10 cellular contexts compared by ENCODE assay signal in the genomic region with DNA sequence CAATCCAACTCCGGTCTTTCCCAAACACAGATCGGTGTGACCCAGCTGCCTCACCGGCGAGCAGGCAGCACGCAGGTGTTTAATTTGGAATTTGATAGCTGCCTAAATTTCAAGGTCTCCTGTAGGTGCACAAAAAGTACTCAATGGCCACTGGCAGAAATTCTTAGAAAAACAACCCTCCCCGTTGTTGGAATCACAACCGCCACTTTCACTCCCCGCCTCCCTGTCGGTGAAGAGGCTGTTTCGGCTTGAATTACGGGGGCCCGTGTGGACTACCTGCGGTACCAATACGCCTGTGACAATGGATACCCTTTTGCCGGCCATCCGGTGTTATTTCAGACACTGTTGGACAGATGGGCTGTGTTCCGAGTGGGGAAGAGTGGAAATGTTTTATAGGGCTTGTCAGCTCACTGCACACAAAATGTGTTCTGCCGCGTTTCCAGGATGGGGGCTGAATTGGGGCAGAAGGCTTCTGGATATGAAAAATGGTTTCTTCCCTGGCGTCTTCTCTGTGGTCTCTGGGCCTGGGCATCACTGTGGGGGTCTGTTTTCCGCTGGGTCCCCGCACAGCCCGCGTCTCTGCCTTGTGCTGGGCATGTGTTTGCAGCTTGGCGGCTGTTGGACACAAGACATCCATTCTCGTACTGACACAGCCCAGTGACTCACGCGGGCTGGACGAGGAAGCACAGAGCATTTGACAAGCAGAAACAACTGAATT. TPM values are rescaled to one million over a fixed set of nuclear protein-coding genes. Genes with fewer than 3 reads are reported as not detected.
DNase-seq lines count a peak whose midpoint lies in the region; ATAC-seq and TF ChIP-seq lines count a peak whose summit lies in the region.
"Had no signal": no experiment of that assay in that cellular context is flagged by ENCODE, and none has a peak within 500 bp of the region (broad histone marks: within the 10 kb centered on the region; RNA-seq: fewer than 3 reads in every experiment).

No MANE protein-coding gene starts in this region.

- WGBS in lung, 2 donors = 61 to 73% methylated on average over 29 of the region's 29 CpGs

- H3K4me1 Mint-ChIP-seq in naive thymus-derived CD4-positive, alpha-beta T cell = peaks cover 0 to 5% (median 0%) of the 10 kb centered on the region in 7 donors
- no peaks in the 10 kb centered on the region for H3K4me1 Mint-ChIP-seq in natural killer cell

- no peak overlapping the region for H3K4me3 Mint-ChIP-seq in naive thymus-derived CD4-positive, alpha-beta T cell
- H3K4me3 Mint-ChIP-seq in natural killer cell = no peak overlapping the region

- H3K27ac ChIP-seq in AG04450 (ENCODE audit: low read depth, low read length) (no peak overlapping the region), lung (ENCODE audit: low read depth in 1 of 2, low read length in 1 of 2) (no peak overlapping the region), A673 (ENCODE audit: low read depth, low read length, poor library complexity, severe bottlenecking) (no peak overlapping the region)
- H3K27ac ChIP-seq in naive thymus-derived CD4-positive, alpha-beta T cell (ENCODE audit: low read depth, low read length) = no peak overlapping the region
- H3K27ac ChIP-seq: heart right ventricle had no signal

- TF ChIP-seq CTCF in AG04450 (IDR thresholded peaks at IDR 0.05; ENCODE audit: low read depth, low read length) (no peak), lung (IDR thresholded peaks at IDR 0.05; ENCODE audit: control extremely low read depth, extremely low read depth) (no peak), natural killer cell (IDR thresholded peaks at IDR 0.05) (no peak), A673 (conservative IDR thresholded peaks at IDR 0.05; ENCODE audit: low read depth, low read length) (no peak)

- DNase-seq in AG04450 (ENCODE audit: low read depth, low spot score) = no peak
- DNase-seq in NCI-H1105 (lab: John Stamatoyannopoulos, UW) = peak; percentile 43
- DNase-seq in adipocyte (ENCODE audit: low read depth) = no peak
- no peak for DNase-seq in lung (ENCODE audit: low spot score)
- no peak for DNase-seq in naive thymus-derived CD4-positive, alpha-beta T cell
- DNase-seq in natural killer cell = no peak
- no peak for DNase-seq in A673 (ENCODE audit: low spot score)
- DNase-seq: heart right ventricle had no signal

- H3K27me3 Mint-ChIP-seq in naive thymus-derived CD4-positive, alpha-beta T cell = peaks cover 15 to 45% (median 35%) of the 10 kb centered on the region in 5 donors
- H3K27me3 Mint-ChIP-seq in natural killer cell (ENCODE audit: low read depth in 2 of 2) = peaks cover 32 to 40% of the 10 kb centered on the region in 2 donors

- peaks cover 0 to 4% (median 3%) of the 10 kb centered on the region in 5 donors for H3K36me3 Mint-ChIP-seq in naive thymus-derived CD4-positive, alpha-beta T cell
- no peaks in the 10 kb centered on the region for H3K36me3 Mint-ChIP-seq in natural killer cell

- no peak overlapping the region for H3K27ac Mint-ChIP-seq in naive thymus-derived CD4-positive, alpha-beta T cell
- no peak overlapping the region for H3K27ac Mint-ChIP-seq in natural killer cell

- intact Hi-C loops in naive thymus-derived CD4-positive, alpha-beta T cell (cut with micrococcal nuclease) = no loop called here
- intact Hi-C loops in natural killer cell (cut with micrococcal nuclease) (no loop called here), A673 (cut with micrococcal nuclease; ENCODE audit: unreplicated experiment) (no loop called here)

- peaks cover 12% of the 10 kb centered on the region for H3K27me3 ChIP-seq in AG04450 (ENCODE audit: control insufficient read depth, insufficient read depth, low read length)
- peaks cover 44% of the 10 kb centered on the region for H3K27me3 ChIP-seq in adipocyte (replicated peaks; ENCODE audit: control insufficient read depth, insufficient read depth, low read length)
- H3K27me3 ChIP-seq in lung (ENCODE audit: control insufficient read depth, insufficient read depth) = no peaks in the 10 kb centered on the region
- no peaks in the 10 kb centered on the region for H3K27me3 ChIP-seq in naive thymus-derived CD4-positive, alpha-beta T cell (ENCODE audit: control insufficient read depth in 2 of 2, insufficient read depth in 2 of 2, low read length in 2 of 2)
- no peaks in the 10 kb centered on the region for H3K27me3 ChIP-seq in A673 (replicated peaks; ENCODE audit: insufficient read depth, low read depth, low read length, poor library complexity)

- H3K36me3 ChIP-seq in adipocyte (ENCODE audit: control insufficient read depth, insufficient read depth, low read length, severe bottlenecking) (no peaks in the 10 kb centered on the region), lung (ENCODE audit: control insufficient read depth in 2 of 2, insufficient read depth in 2 of 2, low read length in 2 of 2) (no peaks in the 10 kb centered on the region), A673 (ENCODE audit: insufficient read depth, low read length, poor library complexity, severe bottlenecking) (no peaks in the 10 kb centered on the region)
- H3K36me3 ChIP-seq in naive thymus-derived CD4-positive, alpha-beta T cell (ENCODE audit: control insufficient read depth in 2 of 3, insufficient read depth in 3 of 3, low read length in 3 of 3) = no peaks in the 10 kb centered on the region
- H3K36me3 ChIP-seq: heart right ventricle had no signal

- H3K4me1 ChIP-seq in adipocyte (ENCODE audit: control insufficient read depth, insufficient read depth, low read length) = peaks cover 6% of the 10 kb centered on the region
- H3K4me1 ChIP-seq in lung (ENCODE audit: control insufficient read depth in 2 of 2, insufficient read depth in 2 of 2, low read length in 2 of 2) = peaks cover 0 to 6% of the 10 kb centered on the region in 2 donors
- H3K4me1 ChIP-seq in naive thymus-derived CD4-positive, alpha-beta T cell (ENCODE audit: control insufficient read depth in 2 of 2, insufficient read depth in 2 of 2, low read length in 2 of 2) = no peaks in the 10 kb centered on the region
- H3K4me1 ChIP-seq in A673 (ENCODE audit: insufficient read depth, low read length, poor library complexity, severe bottlenecking) = no peaks in the 10 kb centered on the region
- H3K4me1 ChIP-seq: heart right ventricle had no signal

- ATAC-seq in lung (ENCODE audit: insufficient read depth, low FRiP score) (peak; percentile 51), GM19395 (IDR thresholded peaks at IDR 0.05; ENCODE audit: unreplicated experiment) (no peak), natural killer cell (no peak)
- no peak for ATAC-seq in naive thymus-derived CD4-positive, alpha-beta T cell
- ATAC-seq: heart right ventricle had no signal

- no TSS peak for BruUV-seq in A673 (replicated peaks; lab: Mats Ljungman, UMichigan)

- CTCF ChIA-PET in AG04450 (lab: Charles Lee) (interaction anchor here (1.2 to 1.5 kb wide), 2 partner anchors 10 to 26 kb away, joined by 3 to 7 read pairs; no protein-coding TSS in a partner anchor), A673 (lab: Charles Lee) (no interaction called here)
- CTCF ChIA-PET in naive thymus-derived CD4-positive, alpha-beta T cell (lab: Charles Lee) = interaction anchor here (0.6 to 1.2 kb wide), 3 partner anchors 10 to 415 kb away, joined by 3 read pairs; no protein-coding TSS in a partner anchor

- no peak overlapping the region for H3K9ac ChIP-seq in adipocyte (ENCODE audit: low read length)

- POLR2A ChIA-PET in AG04450 (lab: Yijun Ruan, JAX) (no interaction called here), A673 (lab: Charles Lee; ENCODE audit: low non-redundant PET) (no interaction called here)
- POLR2A ChIA-PET in naive thymus-derived CD4-positive, alpha-beta T cell (lab: Charles Lee) = no interaction called here

- peaks cover 0 to 7% (median 3%) of the 10 kb centered on the region in 11 donors for H3K9me3 Mint-ChIP-seq in naive thymus-derived CD4-positive, alpha-beta T cell
- H3K9me3 Mint-ChIP-seq in natural killer cell = peaks cover 0 to 2% of the 10 kb centered on the region in 2 donors

- H3K9me3 ChIP-seq in AG04450 (ENCODE audit: control insufficient read depth, insufficient read depth, low read length) (no peaks in the 10 kb centered on the region; the same call in 1 of the 2 replicates), adipocyte (ENCODE audit: control insufficient read depth, low read length) (no peaks in the 10 kb centered on the region), lung (ENCODE audit: control insufficient read depth in 2 of 2, insufficient read depth in 1 of 2, low read length in 1 of 2) (no peaks in the 10 kb centered on the region), A673 (ENCODE audit: low read depth, low read length, poor library complexity, severe bottlenecking) (no peaks in the 10 kb centered on the region)
- H3K9me3 ChIP-seq in naive thymus-derived CD4-positive, alpha-beta T cell (ENCODE audit: control insufficient read depth in 2 of 3, low read length in 3 of 3) = no peaks in the 10 kb centered on the region
- H3K9me3 ChIP-seq: heart right ventricle had no signal

- peak overlapping the region; percentile 4; the same call in 1 of the 2 replicates for H3K4me3 ChIP-seq in AG04450 (ENCODE audit: low read depth, low read length)
- peak overlapping the region; percentile 38 for H3K4me3 ChIP-seq in adipocyte (ENCODE audit: low read length)
- no peak overlapping the region for H3K4me3 ChIP-seq in lung
- no peak overlapping the region for H3K4me3 ChIP-seq in naive thymus-derived CD4-positive, alpha-beta T cell (ENCODE audit: low read length)
- no peak overlapping the region for H3K4me3 ChIP-seq in A673 (ENCODE audit: low read depth, low read length, poor library complexity, severe bottlenecking)
- H3K4me3 ChIP-seq: heart right ventricle had no signal

RNA-seq across cellular contexts. Expression of a gene that starts 45.4 kb away (rescaled TPM):
- polyA plus RNA-seq in AG04450 (2011; rRNA removed) (not detected in 2 replicates), lung (not detected)
- polyA minus RNA-seq in AG04450 (2011; rRNA and poly(A)+ RNA removed) = not detected in 2 replicates
- total RNA-seq in lung (not detected), natural killer cell (not detected), A673 (2021) (23.4 and 25.2 TPM in 2 replicates)
- not detected for total RNA-seq in naive thymus-derived CD4-positive, alpha-beta T cell
- not detected for polyA plus RNA-seq in naive thymus-derived CD4-positive, alpha-beta T cell
- total RNA-seq: heart right ventricle had no signal
- polyA plus RNA-seq: heart right ventricle had no signal

RNA-seq across cellular contexts. Expression of a gene that starts 55.4 kb away (rescaled TPM):
- not detected in 2 replicates for polyA plus RNA-seq in AG04450 (2011; rRNA removed)
- polyA minus RNA-seq in AG04450 (2011; rRNA and poly(A)+ RNA removed) = not detected in 2 replicates
- under 1 TPM in 1 of 2 donors, not detected in 1; 0.06 TPM for total RNA-seq in lung
- not detected for polyA plus RNA-seq in lung
- under 1 TPM in 1 of 5 experiments, not detected in 4; 0.51 TPM for total RNA-seq in naive thymus-derived CD4-positive, alpha-beta T cell
- not detected for polyA plus RNA-seq in naive thymus-derived CD4-positive, alpha-beta T cell
- total RNA-seq in natural killer cell = not detected
- 285 and 305 TPM in 2 replicates for total RNA-seq in A673 (2021)
- total RNA-seq: heart right ventricle, subcutaneous adipose tissue had no signal
- polyA plus RNA-seq: heart right ventricle had no signal

Comparison
In these comparisons a context has a peak if more than half of its experiments do, and no peak if none do; other contexts are left out.
1. H3K4me3 ChIP-seq: peak in AG04450 (single experiment) and adipocyte (single experiment); none in lung (single experiment), naive thymus-derived CD4-positive, alpha-beta T cell (single experiment) and A673 (single experiment).
2. RNA of a gene that starts 45.4 kb away (total RNA-seq): 23.4 to 25.2 TPM in A673; not detected in lung, not detected in naive thymus-derived CD4-positive, alpha-beta T cell and not detected in natural killer cell; every median in the first group is over 10 times any median in the second.
3. RNA of a gene that starts 55.4 kb away (total RNA-seq): 285 to 305 TPM in A673; 0.06 TPM in lung, 0.51 TPM in naive thymus-derived CD4-positive, alpha-beta T cell and not detected in natural killer cell; every median in the first group is over 100 times any median in the second.